ENCODE assay signal across 16 cellular contexts in genomic region chr16:80739523-80739922, GRCh38.
A peak's percentile ranks its signal among the peaks of the same experiment; 100 is the strongest.
DNase-seq lines count a peak whose midpoint lies in the region; ATAC-seq and TF ChIP-seq lines count a peak whose summit lies in the region.
"Had no signal": no experiment of that assay in that cellular context is flagged by ENCODE, and none has a peak within 500 bp of the region (broad histone marks: within the 10 kb centered on the region; RNA-seq: fewer than 3 reads in every experiment).

No MANE protein-coding gene starts in this region.

- H3K4me2 ChIP-seq in neural progenitor cell, result no peak overlapping the region

- no peaks in the 10 kb centered on the region for H3F3A ChIP-seq in neural progenitor cell (ENCODE audit: low read depth)

- DNase-seq in activated effector memory CD4-positive, alpha-beta T cell treated with anti-CD3 and anti-CD28 coated beads, Interleukin-2, amount 50 U/mL, for 16 hours, result peak; percentile 67
- no peak for DNase-seq in activated effector memory CD4-positive, alpha-beta T cell treated with Interleukin-2 at 50 U/mL for 16 hours
- DNase-seq in activated T-cell treated with anti-CD3 and anti-CD28 coated beads, Interleukin-2, amount 50 U/mL, for 72 hours, result peak; percentile 25 to 30
- peak; percentile 29 for DNase-seq in middle frontal gyrus (ENCODE audit: extremely low spot score, low spot score)
- no peak for DNase-seq in stimulated activated effector memory CD8-positive, alpha-beta T cell treated with anti-CD3 and anti-CD28 coated beads, Interleukin-12 subunit alpha, Interleukin-12 subunit beta, amount 100 ng/mL, for 72 hours (ENCODE audit: low spot score in 2 of 2)
- no peak for DNase-seq in retina
- DNase-seq in neural progenitor cell (ENCODE audit: low spot score), result no peak
- no peak for DNase-seq in NOMO-1 treated with DMSO at 0.1 percent for 48 hours (lab: John Stamatoyannopoulos, UW; ENCODE audit: unreplicated experiment)
- DNase-seq: CD8-positive, alpha-beta memory T cell; DMS79; endodermal cell; NCI-H1092; NCI-H2081 treated with DMSO at 0.1 percent for 48 hours had no signal

- H3K36me3 ChIP-seq in neural progenitor cell, result no peaks in the 10 kb centered on the region
- H3K36me3 ChIP-seq: vagina had no signal

- H3K27ac Mint-ChIP-seq in activated T-cell treated with anti-CD3 and anti-CD28 coated beads, Interleukin-2, amount 50 U/mL, for 72 hours, result no peak overlapping the region
- no peak overlapping the region for H3K27ac Mint-ChIP-seq in stimulated activated effector memory CD8-positive, alpha-beta T cell treated with anti-CD3 and anti-CD28 coated beads, Interleukin-12 subunit alpha, Interleukin-12 subunit beta, amount 100 ng/mL, for 72 hours
- no peak overlapping the region for H3K27ac Mint-ChIP-seq in neural progenitor cell
- H3K27ac Mint-ChIP-seq: activated T-helper 2 cell treated with anti-CD3 and anti-CD28 coated beads, Interferon-gamma antibody, Interleukin-2, Interleukin-4, amounts not matched to agents 10 μg/mL and 5 μg/mL and 100 μg/mL, durations not matched to agents 14 hours and 24 hours and 36 hours; CD8-positive, alpha-beta memory T cell; endodermal cell had no signal

- no peak overlapping the region for H3K27ac ChIP-seq in neural progenitor cell
- H3K27ac ChIP-seq: vagina had no signal

- peaks cover 2 to 7% of the 10 kb centered on the region in 2 donors for H3K9me3 Mint-ChIP-seq in activated T-cell treated with anti-CD3 and anti-CD28 coated beads, Interleukin-2, amount 50 U/mL, for 72 hours
- peaks cover 4% of the 10 kb centered on the region for H3K9me3 Mint-ChIP-seq in stimulated activated effector memory CD8-positive, alpha-beta T cell treated with anti-CD3 and anti-CD28 coated beads, Interleukin-12 subunit alpha, Interleukin-12 subunit beta, amount 100 ng/mL, for 72 hours
- peaks cover 6% of the 10 kb centered on the region for H3K9me3 Mint-ChIP-seq in neural progenitor cell

- no peak for TF ChIP-seq CTCF in neural progenitor cell (IDR thresholded peaks at IDR 0.05)

- H2AFZ ChIP-seq in neural progenitor cell (replicated peaks), result no peak overlapping the region

- H3K79me2 ChIP-seq in neural progenitor cell (ENCODE audit: low read depth), result no peaks in the 10 kb centered on the region

- no peaks in the 10 kb centered on the region for H3K4me1 ChIP-seq in neural progenitor cell
- H3K4me1 ChIP-seq: vagina had no signal

- H3K27me3 ChIP-seq in neural progenitor cell, result no peaks in the 10 kb centered on the region
- H3K27me3 ChIP-seq: vagina had no signal

- H3K9ac ChIP-seq in neural progenitor cell, result no peak overlapping the region

- peaks cover 5% of the 10 kb centered on the region for H3K9me3 ChIP-seq in neural progenitor cell (ENCODE audit: low read depth)
- H3K9me3 ChIP-seq: vagina had no signal

- no peaks in the 10 kb centered on the region for H3K27me3 Mint-ChIP-seq in activated T-cell treated with anti-CD3 and anti-CD28 coated beads, Interleukin-2, amount 50 U/mL, for 72 hours (ENCODE audit: low read depth)
- H3K27me3 Mint-ChIP-seq in neural progenitor cell (ENCODE audit: insufficient read depth, low read depth), result no peaks in the 10 kb centered on the region

- no peak overlapping the region for H3K4me3 ChIP-seq in neural progenitor cell
- H3K4me3 ChIP-seq: lung, vagina had no signal

- no peak overlapping the region for H3K4me3 Mint-ChIP-seq in activated T-cell treated with anti-CD3 and anti-CD28 coated beads, Interleukin-2, amount 50 U/mL, for 72 hours
- H3K4me3 Mint-ChIP-seq in stimulated activated effector memory CD8-positive, alpha-beta T cell treated with anti-CD3 and anti-CD28 coated beads, Interleukin-12 subunit alpha, Interleukin-12 subunit beta, amount 100 ng/mL, for 72 hours, result no peak overlapping the region
- H3K4me3 Mint-ChIP-seq in neural progenitor cell, result no peak overlapping the region
- H3K4me3 Mint-ChIP-seq: CD8-positive, alpha-beta memory T cell; endodermal cell had no signal

- peaks cover 35% of the 10 kb centered on the region for H3K4me1 Mint-ChIP-seq in activated T-cell treated with anti-CD3 and anti-CD28 coated beads, Interleukin-2, amount 50 U/mL, for 72 hours (ENCODE audit: low read depth)
- peaks cover 20% of the 10 kb centered on the region for H3K4me1 Mint-ChIP-seq in stimulated activated effector memory CD8-positive, alpha-beta T cell treated with anti-CD3 and anti-CD28 coated beads, Interleukin-12 subunit alpha, Interleukin-12 subunit beta, amount 100 ng/mL, for 72 hours
- H3K4me1 Mint-ChIP-seq in neural progenitor cell, result peaks cover 2% of the 10 kb centered on the region
- H3K4me1 Mint-ChIP-seq: endodermal cell had no signal

- no peaks in the 10 kb centered on the region for H4K20me1 ChIP-seq in neural progenitor cell (ENCODE audit: low read depth)

- H3K36me3 Mint-ChIP-seq in activated T-cell treated with anti-CD3 and anti-CD28 coated beads, Interleukin-2, amount 50 U/mL, for 72 hours (ENCODE audit: insufficient read depth in 2 of 2), result peaks cover 13 to 14% of the 10 kb centered on the region in 2 donors
- H3K36me3 Mint-ChIP-seq in stimulated activated effector memory CD8-positive, alpha-beta T cell treated with anti-CD3 and anti-CD28 coated beads, Interleukin-12 subunit alpha, Interleukin-12 subunit beta, amount 100 ng/mL, for 72 hours, result no peaks in the 10 kb centered on the region
- no peaks in the 10 kb centered on the region for H3K36me3 Mint-ChIP-seq in neural progenitor cell

- peak; percentile 70 to 81 for ATAC-seq in activated T-cell treated with anti-CD3 and anti-CD28 coated beads, Interleukin-2, amount 50 U/mL, for 72 hours (replicated peaks in 1 of 2)
- ATAC-seq in stimulated activated effector memory CD8-positive, alpha-beta T cell treated with anti-CD3 and anti-CD28 coated beads, Interleukin-12 subunit alpha, Interleukin-12 subunit beta, amount 100 ng/mL, for 72 hours, result peak; percentile 76

Comparison
In these comparisons a context has a peak if more than half of its experiments do, and no peak if none do; other contexts are left out.
1. DNase-seq: peak in activated effector memory CD4-positive, alpha-beta T cell treated with anti-CD3 and anti-CD28 coated beads, Interleukin-2, amount 50 U/mL, for 16 hours (single experiment), activated T-cell treated with anti-CD3 and anti-CD28 coated beads, Interleukin-2, amount 50 U/mL, for 72 hours (2 of 2) and middle frontal gyrus (single experiment); none in activated effector memory CD4-positive, alpha-beta T cell treated with Interleukin-2 at 50 U/mL for 16 hours (single experiment), stimulated activated effector memory CD8-positive, alpha-beta T cell treated with anti-CD3 and anti-CD28 coated beads, Interleukin-12 subunit alpha, Interleukin-12 subunit beta, amount 100 ng/mL, for 72 hours (0 of 2), retina (single experiment), neural progenitor cell (single experiment) and NOMO-1 treated with DMSO at 0.1 percent for 48 hours (single experiment).